ENCODE assay signal across 13 cellular contexts in the genomic region with DNA sequence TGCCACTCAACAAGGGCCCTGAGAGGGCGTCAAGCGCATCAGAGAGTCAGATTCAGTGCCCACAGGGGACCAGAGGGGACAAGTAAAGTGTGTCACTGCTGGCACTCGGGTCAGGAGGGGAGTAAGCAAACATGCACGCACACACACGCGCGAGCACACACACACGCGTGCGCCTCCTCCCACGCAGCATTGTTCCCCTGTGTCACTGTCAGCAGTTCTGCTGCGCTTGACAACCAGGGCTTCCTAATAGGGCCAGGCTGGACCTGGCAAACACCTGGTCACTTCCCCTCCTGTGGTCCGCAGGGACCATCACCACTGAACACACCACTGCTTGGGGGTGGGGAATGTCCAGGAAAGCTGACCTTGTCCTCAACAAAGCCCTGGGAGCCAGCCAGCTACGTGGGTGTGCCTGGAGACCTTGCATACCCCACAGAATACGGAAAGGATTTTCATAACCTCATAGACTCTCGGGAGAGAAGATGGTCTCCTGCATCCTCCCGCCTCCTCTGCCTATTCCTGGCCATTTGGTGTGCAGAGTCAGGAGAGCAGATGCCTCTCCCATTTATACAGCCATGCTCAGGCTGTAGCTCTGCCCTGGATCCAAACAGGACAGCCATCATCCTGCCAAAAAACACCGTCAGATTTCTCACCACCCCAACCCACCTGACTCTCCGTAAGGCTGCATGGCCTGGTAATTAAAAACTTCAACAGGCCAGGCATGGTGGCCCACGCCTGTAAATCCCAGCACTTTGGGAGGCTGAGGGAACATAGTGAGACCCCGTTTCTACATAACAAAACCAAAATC.
DNase-seq lines count a peak whose midpoint lies in the region; ATAC-seq and TF ChIP-seq lines count a peak whose summit lies in the region.
"Had no signal": no experiment of that assay in that cellular context is flagged by ENCODE, and none has a peak within 500 bp of the region (broad histone marks: within the 10 kb centered on the region; RNA-seq: fewer than 3 reads in every experiment).

No MANE protein-coding gene starts in this region.

- H3K36me3 ChIP-seq in mesodermal cell (ENCODE audit: control insufficient read depth, insufficient read depth, low read length) (peaks cover 21% of the 10 kb centered on the region), transverse colon (no peaks in the 10 kb centered on the region)
- H3K36me3 ChIP-seq: HAP-1 had no signal

- TF ChIP-seq POLR2A in transverse colon (IDR thresholded peaks at IDR 0.05), result no peak

- CTCF ChIA-PET in activated CD4-positive, alpha-beta T cell treated with anti-CD3 and anti-CD28 coated beads for 36 hours (lab: Charles Lee), result interaction anchor here (0.6 to 0.9 kb wide), 3 partner anchors 17 to 84 kb away, joined by 3 to 4 read pairs (median 4); no protein-coding TSS in a partner anchor

- H3K27ac ChIP-seq in mesodermal cell (ENCODE audit: low read depth, low read length, severe bottlenecking) (peak overlapping the region; percentile 20), transverse colon (peak overlapping the region; percentile 80 to 90 (median 85))

- H3K4me1 ChIP-seq in mesodermal cell (ENCODE audit: control insufficient read depth, insufficient read depth, low read length, poor library complexity, severe bottlenecking) (peaks cover 79% of the 10 kb centered on the region), transverse colon (peaks cover 37 to 86% (median 49%) of the 10 kb centered on the region in 4 donors)

- H3K4me1 Mint-ChIP-seq in activated CD4-positive, alpha-beta T cell treated with anti-CD3 and anti-CD28 coated beads for 36 hours, result peaks cover 51% of the 10 kb centered on the region

- H3K4me3 ChIP-seq in mesodermal cell (ENCODE audit: extremely low read depth, insufficient read depth, low read length, poor library complexity, severe bottlenecking) (no peak overlapping the region), transverse colon (no peak overlapping the region)
- H3K4me3 ChIP-seq: HAP-1 had no signal

- POLR2A ChIA-PET in activated CD4-positive, alpha-beta T cell treated with anti-CD3 and anti-CD28 coated beads for 36 hours (lab: Charles Lee), result no interaction called here

- intact Hi-C loops in activated CD4-positive, alpha-beta T cell treated with anti-CD3 and anti-CD28 coated beads for 36 hours (cut with DNase I, micrococcal nuclease), result no loop called here
- intact Hi-C loops in transverse colon (cut with DNase I; ENCODE audit: low total_unique reads), result loop anchor here (10.0 kb wide), 1 partner anchor 58 kb away; no protein-coding TSS in a partner anchor

- H3K4me3 Mint-ChIP-seq in activated CD4-positive, alpha-beta T cell treated with anti-CD3 and anti-CD28 coated beads for 36 hours, result no peak overlapping the region
- H3K4me3 Mint-ChIP-seq: memory B cell; stimulated activated naive B cell treated with anti-CD40 and anti-IgM and Interleukin-4, amounts not matched to agents 10 μg/mL and 1 μg/mL and 100 μg/mL, for 72 hours had no signal

- TF ChIP-seq CTCF in transverse colon (IDR thresholded peaks at IDR 0.05), result no peak

- H3K27ac Mint-ChIP-seq in activated CD4-positive, alpha-beta T cell treated with anti-CD3 and anti-CD28 coated beads for 36 hours, result no peak overlapping the region
- H3K27ac Mint-ChIP-seq: memory B cell; stimulated activated naive B cell treated with anti-CD40 and anti-IgM and Interleukin-4, amounts not matched to agents 10 μg/mL and 1 μg/mL and 100 μg/mL, for 72 hours had no signal

- H3K9me3 Mint-ChIP-seq in activated CD4-positive, alpha-beta T cell treated with anti-CD3 and anti-CD28 coated beads for 36 hours (ENCODE audit: low read depth), result no peaks in the 10 kb centered on the region
- H3K9me3 Mint-ChIP-seq: memory B cell; stimulated activated naive B cell treated with anti-CD40 and anti-IgM and Interleukin-4, amounts not matched to agents 10 μg/mL and 1 μg/mL and 100 μg/mL, for 72 hours had no signal

- peak; percentile 22 for DNase-seq in activated CD4-positive, alpha-beta T cell treated with anti-CD3 and anti-CD28 coated beads for 36 hours
- DNase-seq in activated CD4-positive, alpha-beta T cell treated with anti-CD3 and anti-CD28 coated beads, Interleukin-2, amount 50 U/mL, for 4 hours, result no peak
- DNase-seq in dermis blood vessel endothelial cell, result peak; percentile 51
- DNase-seq in transverse colon, result no peak
- DNase-seq in SK-N-DZ (ENCODE audit: low spot score), result no peak
- no peak for DNase-seq in activated CD8-positive, alpha-beta memory T cell treated with anti-CD3 and anti-CD28 coated beads, Interleukin-2, amount 50 U/mL, for 4 hours
- DNase-seq: foreskin melanocyte; MM.1S; stimulated activated naive B cell treated with anti-CD40 and anti-IgM and Interleukin-4, amounts not matched to agents 10 μg/mL and 1 μg/mL and 100 μg/mL, for 72 hours had no signal

- WGBS in mesodermal cell (ENCODE audit: insufficient coverage in 2 of 2), 2 experiments, result 93 to 94% methylated on average over 15 to 17 of the region's 21 CpGs
- 60 to 83% methylated on average over 1 to 19 of the region's 21 CpGs for WGBS in transverse colon (ENCODE audit: low coverage in 1 of 2), 2 donors

- H3K27me3 ChIP-seq in transverse colon, result no peaks in the 10 kb centered on the region

- in situ Hi-C loops in transverse colon (cut with MboI; ENCODE audit: low pct_ligation_motif_present in 1 of 4, low pct_unique_long_range_greater_than_20kb in 1 of 4, low sequenced_read_pairs in 3 of 4), result no loop called here

- peaks cover 5% of the 10 kb centered on the region for H3K36me3 Mint-ChIP-seq in activated CD4-positive, alpha-beta T cell treated with anti-CD3 and anti-CD28 coated beads for 36 hours (ENCODE audit: low read depth)
- H3K36me3 Mint-ChIP-seq: memory B cell; stimulated activated naive B cell treated with anti-CD40 and anti-IgM and Interleukin-4, amounts not matched to agents 10 μg/mL and 1 μg/mL and 100 μg/mL, for 72 hours had no signal

- no peak for ATAC-seq in activated CD4-positive, alpha-beta T cell treated with anti-CD3 and anti-CD28 coated beads for 36 hours
- ATAC-seq in HG03095 (IDR thresholded peaks at IDR 0.05; ENCODE audit: unreplicated experiment), result no peak
- ATAC-seq: stimulated activated naive B cell treated with anti-CD40 and anti-IgM and Interleukin-4, amounts not matched to agents 10 μg/mL and 1 μg/mL and 100 μg/mL, for 72 hours had no signal

- TF ChIP-seq EP300 in transverse colon (IDR thresholded peaks at IDR 0.05; ENCODE audit: low read depth), result no peak

- H3K9me3 ChIP-seq in mesodermal cell (ENCODE audit: control insufficient read depth, low read length) (no peaks in the 10 kb centered on the region), transverse colon (no peaks in the 10 kb centered on the region)
- H3K9me3 ChIP-seq: HAP-1 had no signal

- H3K27me3 Mint-ChIP-seq in activated CD4-positive, alpha-beta T cell treated with anti-CD3 and anti-CD28 coated beads for 36 hours, result no peaks in the 10 kb centered on the region
- H3K27me3 Mint-ChIP-seq: memory B cell; stimulated activated naive B cell treated with anti-CD40 and anti-IgM and Interleukin-4, amounts not matched to agents 10 μg/mL and 1 μg/mL and 100 μg/mL, for 72 hours had no signal

Comparison
In these comparisons a context has a peak if more than half of its experiments do, and no peak if none do; other contexts are left out.
1. DNase-seq: peak in activated CD4-positive, alpha-beta T cell treated with anti-CD3 and anti-CD28 coated beads for 36 hours (single experiment) and dermis blood vessel endothelial cell (single experiment); none in activated CD4-positive, alpha-beta T cell treated with anti-CD3 and anti-CD28 coated beads, Interleukin-2, amount 50 U/mL, for 4 hours (0 of 2), transverse colon (single experiment), SK-N-DZ (single experiment) and activated CD8-positive, alpha-beta memory T cell treated with anti-CD3 and anti-CD28 coated beads, Interleukin-2, amount 50 U/mL, for 4 hours (single experiment).